ENCODE assay signal across 17 cellular contexts in the genomic region with DNA sequence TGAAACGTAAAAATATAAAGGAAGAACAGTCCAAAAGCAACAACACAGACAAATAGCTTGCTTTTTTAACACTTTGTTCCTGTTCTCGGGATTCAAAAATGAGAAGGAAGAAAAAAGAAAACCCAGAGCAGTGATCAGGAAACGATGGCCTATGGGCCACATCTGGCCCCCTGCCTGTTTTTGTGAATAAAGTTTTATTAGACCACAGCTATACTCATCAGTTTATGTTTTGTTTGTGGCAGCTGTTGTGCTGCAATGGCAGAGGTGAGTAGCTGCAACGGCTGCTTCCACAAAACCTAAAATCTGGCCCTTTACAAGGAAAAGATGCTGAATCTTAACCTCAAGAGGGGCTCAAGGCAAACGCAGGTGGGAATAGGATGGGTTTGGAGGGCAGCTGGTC.
DNase-seq lines count a peak whose midpoint lies in the region; ATAC-seq and TF ChIP-seq lines count a peak whose summit lies in the region.
"Had no signal": no experiment of that assay in that cellular context is flagged by ENCODE, and none has a peak within 500 bp of the region (broad histone marks: within the 10 kb centered on the region; RNA-seq: fewer than 3 reads in every experiment).

No MANE protein-coding gene starts in this region.

- H3K9me3 ChIP-seq in ascending aorta = no peaks in the 10 kb centered on the region
- no peaks in the 10 kb centered on the region for H3K9me3 ChIP-seq in parathyroid adenoma (ENCODE audit: control insufficient read depth, low read length)
- no peaks in the 10 kb centered on the region for H3K9me3 ChIP-seq in vagina
- H3K9me3 ChIP-seq: A549, BE2C, HAP-1 had no signal

- TF ChIP-seq POLR2A in vagina (IDR thresholded peaks at IDR 0.05) = no peak

- H3K4me1 ChIP-seq in ascending aorta (peaks cover 4 to 30% of the 10 kb centered on the region in 2 donors), parathyroid adenoma (no peaks in the 10 kb centered on the region), vagina (peaks cover 12% of the 10 kb centered on the region)
- H3K4me1 ChIP-seq: A549, BE2C, HAP-1 had no signal

- no peak overlapping the region for H3K4me3 ChIP-seq in ascending aorta
- no peak overlapping the region for H3K4me3 ChIP-seq in coronary artery
- H3K4me3 ChIP-seq in parathyroid adenoma (ENCODE audit: low read depth, low read length) = no peak overlapping the region
- no peak overlapping the region for H3K4me3 ChIP-seq in vagina
- H3K4me3 ChIP-seq: A549, HAP-1 had no signal

- no peaks in the 10 kb centered on the region for H3K36me3 ChIP-seq in ascending aorta
- no peaks in the 10 kb centered on the region for H3K36me3 ChIP-seq in parathyroid adenoma (ENCODE audit: control insufficient read depth, insufficient read depth, low read length)
- H3K36me3 ChIP-seq in vagina = no peaks in the 10 kb centered on the region
- H3K36me3 ChIP-seq: BE2C, HAP-1 had no signal

- H3K27ac ChIP-seq in ascending aorta (peak overlapping the region; percentile 90 to 91), coronary artery (peak overlapping the region; percentile 77 to 85), parathyroid adenoma (peak overlapping the region; percentile 62), vagina (peak overlapping the region; percentile 27)
- H3K27ac ChIP-seq: A549, C4-2B, HL-60 had no signal

- no peaks in the 10 kb centered on the region for H3K79me2 ChIP-seq in parathyroid adenoma

- no peak overlapping the region for H3K9ac ChIP-seq in parathyroid adenoma

- no peaks in the 10 kb centered on the region for H3K27me3 ChIP-seq in ascending aorta
- no peaks in the 10 kb centered on the region for H3K27me3 ChIP-seq in parathyroid adenoma (ENCODE audit: control insufficient read depth, insufficient read depth, low read length)
- H3K27me3 ChIP-seq in vagina = no peaks in the 10 kb centered on the region
- H3K27me3 ChIP-seq: BE2C had no signal

- intact Hi-C loops in ascending aorta (cut with DNase I) = loop anchor here (2.0 to 10.0 kb wide), 3 partner anchors 57 to 680 kb away; a partner anchor contains a TSS
- intact Hi-C loops in vagina (cut with DNase I) = loop anchor here (10.0 kb wide), 2 partner anchors 120 to 180 kb away; no protein-coding TSS in a partner anchor

- H2AFZ ChIP-seq in parathyroid adenoma = no peak overlapping the region

- DNase-seq in ascending aorta (ENCODE audit: low spot score in 2 of 2) (no peak), coronary artery (ENCODE audit: low spot score) (no peak), vagina (ENCODE audit: extremely low spot score in 2 of 2) (peak in 1 of 2 donors; percentile 44)
- no peak for DNase-seq in activated effector memory CD4-positive, alpha-beta T cell treated with Interleukin-2 at 50 U/mL for 16 hours
- DNase-seq: BE2C; CD4-positive, alpha-beta memory T cell; COR-L47; DMS153; DMS79 treated with DMSO at 0.1 percent for 48 hours; EL had no signal

- no peak overlapping the region for H3K4me2 ChIP-seq in parathyroid adenoma (ENCODE audit: low read length)
- H3K4me2 ChIP-seq: A549 had no signal

- TF ChIP-seq CTCF in ascending aorta (IDR thresholded peaks at IDR 0.05) = no peak
- TF ChIP-seq CTCF in coronary artery (IDR thresholded peaks at IDR 0.05) = no peak
- TF ChIP-seq CTCF in parathyroid adenoma (IDR thresholded peaks at IDR 0.05) = no peak
- TF ChIP-seq CTCF in vagina (IDR thresholded peaks at IDR 0.05) = no peak

- no peak for ATAC-seq in HG03378 (IDR thresholded peaks at IDR 0.05; ENCODE audit: unreplicated experiment)
- no peak for ATAC-seq in GM18907 (IDR thresholded peaks at IDR 0.05; ENCODE audit: unreplicated experiment)
- ATAC-seq: A549 had no signal

Comparison
In these comparisons a context has a peak if more than half of its experiments do, and no peak if none do; other contexts are left out.
1. H3K27ac ChIP-seq: peak in every context shown above with its lines; median percentile 90 in ascending aorta; 81 in coronary artery; 62 in parathyroid adenoma; 27 in vagina.